In genomic region chr6:90496191-90496590, GRCh38 we compare ENCODE assay signal across 17 cellular contexts.
A peak's percentile ranks its signal among the peaks of the same experiment; 100 is the strongest.
DNase-seq lines count a peak whose midpoint lies in the region; ATAC-seq, FAIRE-seq and TF ChIP-seq lines count a peak whose summit lies in the region.
"Had no signal": no experiment of that assay in that cellular context is flagged by ENCODE, and none has a peak within 500 bp of the region (broad histone marks: within the 10 kb centered on the region; RNA-seq: fewer than 3 reads in every experiment).

No MANE protein-coding gene starts in this region.

- no peaks in the 10 kb centered on the region for H3K23me2 ChIP-seq in H1 (ENCODE audit: low read depth, low read length)

- no peak for ATAC-seq in GM18909 (IDR thresholded peaks at IDR 0.05; ENCODE audit: poor library complexity, unreplicated experiment)

- H3K14ac ChIP-seq in H1 (ENCODE audit: insufficient read length) (no peak overlapping the region), trophoblast cell (ENCODE audit: low read length) (no peak overlapping the region)

- FAIRE-seq in H1 (lab: Jason Lieb, UNC), result no peak
- FAIRE-seq: GM12892, HTR-8/SVneo had no signal

- H2BK15ac ChIP-seq in H1 (ENCODE audit: low read length), result no peak overlapping the region

- TF ChIP-seq POLR2A in H1 (IDR thresholded peaks at IDR 0.05; ENCODE audit: control extremely low read depth in 1 of 2, low read depth in 2 of 2, low read length in 2 of 2), result no peak

- H3K27ac ChIP-seq in HUES48 (ENCODE audit: low read depth, low read length), result peak overlapping the region; percentile 11
- H3K27ac ChIP-seq in H1 (ENCODE audit: low read depth, low read length), result peak overlapping the region; percentile 48; the same call in 1 of the 2 replicates
- peak overlapping the region; percentile 3 for H3K27ac ChIP-seq in trophoblast cell (ENCODE audit: low read depth, low read length)
- H3K27ac ChIP-seq in brain microvascular endothelial cell, result no peak overlapping the region
- H3K27ac ChIP-seq: HL-60, SK-N-MC had no signal

- no peak overlapping the region for H4K12ac ChIP-seq in trophoblast cell (ENCODE audit: low read depth, low read length)

- H4K20me1 ChIP-seq in H1 (replicated peaks in 1 of 2; ENCODE audit: control insufficient read depth in 1 of 2, insufficient read depth in 2 of 2, low read length in 2 of 2), result no peaks in the 10 kb centered on the region

- H3K79me1 ChIP-seq in H1 (ENCODE audit: low read depth, low read length) (no peaks in the 10 kb centered on the region), trophoblast cell (ENCODE audit: low read length) (no peaks in the 10 kb centered on the region)

- H3K4me3 ChIP-seq in HUES48 (ENCODE audit: low read depth, low read length), result no peak overlapping the region
- peak overlapping the region in 1 of 4 experiments; percentile 5; a peak in 1 of 8 replicates for H3K4me3 ChIP-seq in H1 (ENCODE audit: extremely low read depth in 1 of 4, insufficient read depth in 2 of 4, low read depth in 3 of 4, low read length in 4 of 4)
- H3K4me3 ChIP-seq in trophoblast cell (ENCODE audit: low read depth, low read length), result no peak overlapping the region
- no peak overlapping the region for H3K4me3 ChIP-seq in brain microvascular endothelial cell (ENCODE audit: low read depth, low read length)
- H3K4me3 ChIP-seq: SK-N-MC had no signal

- H3K56ac ChIP-seq in H1 (replicated peaks; ENCODE audit: insufficient read length, low read depth, low read length), result no peak overlapping the region

- CTCF ChIA-PET in H1 (lab: Charles Lee; ENCODE audit: partially characterized antibody), result interaction anchor here (0.9 to 10.3 kb wide), 5 partner anchors 12 to 168 kb away, joined by 3 to 106 read pairs (median 3); no protein-coding TSS in a partner anchor

- H2BK5ac ChIP-seq in H1 (ENCODE audit: low read depth, low read length) (peak overlapping the region; percentile 77; the same call in 1 of the 2 replicates), trophoblast cell (ENCODE audit: low read depth, low read length, poor library complexity) (no peak overlapping the region)

- H3K9me3 ChIP-seq in HUES48 (ENCODE audit: control insufficient read depth, insufficient read depth, low read length), result no peaks in the 10 kb centered on the region
- no peaks in the 10 kb centered on the region; a peak in 1 of 4 replicates for H3K9me3 ChIP-seq in H1 (ENCODE audit: insufficient read depth in 2 of 2, low read depth in 1 of 2, low read length in 1 of 2)
- no peaks in the 10 kb centered on the region for H3K9me3 ChIP-seq in trophoblast cell (ENCODE audit: insufficient read depth, low read depth, low read length)

- no peak overlapping the region for H3K4ac ChIP-seq in H1 (replicated peaks; ENCODE audit: insufficient read length, low read depth, low read length)
- no peak overlapping the region for H3K4ac ChIP-seq in trophoblast cell (ENCODE audit: low read depth, low read length)

- no peak overlapping the region for H2BK20ac ChIP-seq in H1 (ENCODE audit: low read length)

- H4K8ac ChIP-seq in H1 (ENCODE audit: extremely low read depth, insufficient read depth, low read length), result no peak overlapping the region
- H4K8ac ChIP-seq in trophoblast cell (ENCODE audit: low read depth, low read length), result peak overlapping the region; percentile 55

- peaks cover 54% of the 10 kb centered on the region for H3K4me1 ChIP-seq in HUES48 (ENCODE audit: control insufficient read depth, insufficient read depth, low read length)
- H3K4me1 ChIP-seq in H1 (replicated peaks in 1 of 4; ENCODE audit: control insufficient read depth in 3 of 4, insufficient read depth in 4 of 4, low read length in 3 of 4), result peaks cover 7 to 34% (median 17%) of the 10 kb centered on the region in 4 experiments; a peak in 6 of 7 replicates
- peaks cover 2 to 6% of the 10 kb centered on the region in 2 experiments for H3K4me1 ChIP-seq in trophoblast cell (ENCODE audit: control insufficient read depth in 1 of 2, insufficient read depth in 2 of 2, low read length in 2 of 2)

- H3K36me3 ChIP-seq in HUES48 (ENCODE audit: control insufficient read depth, insufficient read depth, low read length) (no peaks in the 10 kb centered on the region), H1 (ENCODE audit: control insufficient read depth in 2 of 4, insufficient read depth in 4 of 4, low read length in 3 of 4) (no peaks in the 10 kb centered on the region), trophoblast cell (ENCODE audit: control insufficient read depth in 1 of 2, insufficient read depth in 2 of 2, low read length in 2 of 2) (no peaks in the 10 kb centered on the region), brain microvascular endothelial cell (replicated peaks) (no peaks in the 10 kb centered on the region)

- H3K9ac ChIP-seq in HUES48 (ENCODE audit: low read depth, low read length), result peak overlapping the region; percentile 3; the same call in 1 of the 2 replicates
- H3K9ac ChIP-seq in H1 (replicated peaks in 1 of 4; ENCODE audit: extremely low read depth in 1 of 4, low read depth in 3 of 4, low read length in 3 of 4), result no peak overlapping the region
- H3K9ac ChIP-seq in trophoblast cell (ENCODE audit: low read length), result no peak overlapping the region

- H2BK120ac ChIP-seq in H1 (replicated peaks; ENCODE audit: low read depth, low read length) (no peak overlapping the region), trophoblast cell (ENCODE audit: insufficient read depth, low read length, poor library complexity) (no peak overlapping the region)

- no peak overlapping the region for H2AFZ ChIP-seq in H1 (ENCODE audit: low read length)
- H2AFZ ChIP-seq in trophoblast cell (ENCODE audit: insufficient read depth, low read length, poor library complexity), result no peak overlapping the region

- H4K91ac ChIP-seq in H1 (replicated peaks; ENCODE audit: insufficient read length, low read length), result no peak overlapping the region
- H4K91ac ChIP-seq in trophoblast cell (ENCODE audit: low read depth, low read length), result no peak overlapping the region

- DNase-seq in H1 (ENCODE audit: low read depth in 1 of 2, low spot score in 2 of 2), result no peak
- DNase-seq in kidney tubule cell (ENCODE audit: low spot score), result peak; percentile 35
- no peak for DNase-seq in trophoblast cell
- no peak for DNase-seq in cerebellar nuclear complex (lab: John Stamatoyannopoulos, UW)
- DNase-seq in brain microvascular endothelial cell, result no peak
- DNase-seq: C1 segment of cervical spinal cord, KBM-7, NCI-H1436 treated with DMSO at 0.1 percent for 48 hours, NCI-H2081, NCI-H226, NCI-H524 treated with DMSO at 0.1 percent for 48 hours had no signal

- H3K18ac ChIP-seq in H1 (ENCODE audit: extremely low read depth, low read length) (peak overlapping the region; percentile 17; the same call in 1 of the 2 replicates), trophoblast cell (ENCODE audit: low read length) (no peak overlapping the region)

- H3K4me2 ChIP-seq in H1 (ENCODE audit: insufficient read depth in 1 of 2, low read depth in 2 of 2, low read length in 2 of 2) (peak overlapping the region; percentile 10 to 78; a peak in 1 of 4 replicates), trophoblast cell (ENCODE audit: low read length) (no peak overlapping the region)

- H3K23ac ChIP-seq in H1 (ENCODE audit: insufficient read length), result no peak overlapping the region
- H3K23ac ChIP-seq in trophoblast cell (ENCODE audit: low read length), result no peak overlapping the region

- peak overlapping the region; percentile 66 for H4K5ac ChIP-seq in H1 (ENCODE audit: insufficient read length, low read depth, low read length)

- H3K27me3 ChIP-seq in HUES48 (ENCODE audit: control insufficient read depth, insufficient read depth, low read length) (no peaks in the 10 kb centered on the region), H1 (replicated peaks in 1 of 4; ENCODE audit: control insufficient read depth in 3 of 4, extremely low read depth in 1 of 4, insufficient read depth in 3 of 4, low read length in 3 of 4) (no peaks in the 10 kb centered on the region), trophoblast cell (ENCODE audit: insufficient read depth, low read length) (no peaks in the 10 kb centered on the region), brain microvascular endothelial cell (replicated peaks) (no peaks in the 10 kb centered on the region)

- H2BK12ac ChIP-seq in H1 (ENCODE audit: low read depth, low read length), result peak overlapping the region; percentile 62; the same call in 1 of the 2 replicates
- H2BK12ac ChIP-seq in trophoblast cell (ENCODE audit: low read length), result no peak overlapping the region

- 68% methylated on average over 8 of the region's 8 CpGs; no CpG with 5 or more reads in 1 of the 2 experiments for WGBS in H1 (ENCODE audit: extremely low coverage in 1 of 2, insufficient coverage in 1 of 2, insufficient read length in 1 of 2, insufficient replicate concordance in 2 of 2, low coverage in 1 of 2, low lambda C conversion rate in 2 of 2, missing lambda C conversion rate in 1 of 2), 2 experiments
- WGBS in trophoblast cell (ENCODE audit: extremely low coverage, insufficient coverage, insufficient read length), result no CpG with 5 or more reads among the region's 8 CpGs

- TF ChIP-seq EP300 in H1 (IDR thresholded peaks at IDR 0.05; ENCODE audit: borderline replicate concordance in 1 of 2, low read depth in 2 of 2, low read length in 2 of 2), result no peak

- no peak for TF ChIP-seq CTCF in H1 (IDR thresholded peaks at IDR 0.05; ENCODE audit: control extremely low read depth in 1 of 3, insufficient read depth in 1 of 3, low read depth in 1 of 3, low read length in 3 of 3)
- no peak for TF ChIP-seq CTCF in brain microvascular endothelial cell (IDR thresholded peaks at IDR 0.05; ENCODE audit: low read depth, low read length, missing control alignments)

- POLR2A ChIA-PET in H1 (lab: Charles Lee; ENCODE audit: partially characterized antibody), result interaction anchor here (0.8 to 1.0 kb wide), 2 partner anchors 12 to 278 kb away, joined by 3 to 6 read pairs; no protein-coding TSS in a partner anchor

- no peak overlapping the region for H2AK5ac ChIP-seq in H1 (ENCODE audit: low read depth, low read length)
- no peak overlapping the region for H2AK5ac ChIP-seq in trophoblast cell (ENCODE audit: low read length)

- no peak for TF ChIP-seq RAD21 in H1 (IDR thresholded peaks at IDR 0.05 in 1 of 2, conservative IDR thresholded peaks at IDR 0.05 in 1 of 2; ENCODE audit: low read depth in 2 of 2, low read length in 2 of 2)

- H3K79me2 ChIP-seq in H1 (ENCODE audit: control insufficient read depth in 1 of 2, insufficient read depth in 2 of 2, low read length in 2 of 2) (no peaks in the 10 kb centered on the region), trophoblast cell (ENCODE audit: control insufficient read depth, insufficient read depth, low read length, poor library complexity) (peaks cover 1% of the 10 kb centered on the region)

- in situ Hi-C loops in brain microvascular endothelial cell (cut with HindIII; ENCODE audit: low pct_ligation_motif_present, low sequenced_read_pairs), result loop anchor here (25.0 kb wide), 1 partner anchor 209 kb away; the partner anchor contains the start of gene BACH2

TF ChIP-seq in H1, 55 proteins besides CTCF, POLR2A, EP300 and RAD21 (continues in another document):
- TF ChIP-seq KDM5A (IDR thresholded peaks at IDR 0.05; ENCODE audit: low read length), result no peak
- no peak for TF ChIP-seq KDM1A (IDR thresholded peaks at IDR 0.05; ENCODE audit: borderline replicate concordance, low read length)
- no peak for TF ChIP-seq ZNF274 (IDR thresholded peaks at IDR 0.05; ENCODE audit: borderline replicate concordance, extremely low read depth, low read length)
- no peak for TF ChIP-seq CHD2 (IDR thresholded peaks at IDR 0.05; ENCODE audit: low read length)
- no peak for TF ChIP-seq TAF7 (optimal IDR thresholded peaks at IDR 0.05; ENCODE audit: borderline replicate concordance, low read depth, low read length)
